1 cellular context compared by ENCODE assay signal in genomic region chr3:148873928-148874326, GRCh38.
TF ChIP-seq lines count a peak whose summit lies in the region.

No MANE protein-coding gene starts in this region.

TF ChIP-seq in IMR-90, 13 proteins besides CTCF, POLR2A, EP300 and RAD21:
- TF ChIP-seq CHD1 (IDR thresholded peaks at IDR 0.05; ENCODE audit: low read depth, low read length), result no peak
